ENCODE assay signal across 8 cellular contexts in genomic region chr1:146297781-146298574, GRCh38.
A peak's percentile ranks its signal among the peaks of the same experiment; 100 is the strongest.
DNase-seq lines count a peak whose midpoint lies in the region; ATAC-seq and TF ChIP-seq lines count a peak whose summit lies in the region.
"Not testable (repeated sequence)": the region's sequence is repeated elsewhere in the genome, so short reads cannot be mapped to it uniquely, and the experiment has no call there.

No MANE protein-coding gene starts in this region.

- not testable (repeated sequence) for H3K9me3 ChIP-seq in CD4-positive, alpha-beta T cell (ENCODE audit: control insufficient read depth, low read length)

- not testable (repeated sequence) for H3K27me3 Mint-ChIP-seq in CD4-positive, alpha-beta T cell

- DNase-seq in CD4-positive, alpha-beta T cell; Right ventricle myocardium superior; omental fat pad (ENCODE audit: low spot score): not testable (repeated sequence)

- POLR2A ChIA-PET in CD4-positive, alpha-beta T cell (lab: Charles Lee), result not testable (repeated sequence)

- not testable (repeated sequence) for H3K27ac Mint-ChIP-seq in CD4-positive, alpha-beta T cell

- not testable (repeated sequence) for H3K4me1 Mint-ChIP-seq in CD4-positive, alpha-beta T cell (ENCODE audit: low read depth)

- intact Hi-C loops in CD4-positive, alpha-beta T cell (cut with DNase I, micrococcal nuclease); Right ventricle myocardium superior (cut with DNase I): not testable (repeated sequence)

- not testable (repeated sequence) for H3K27ac ChIP-seq in CD4-positive, alpha-beta T cell (ENCODE audit: low read depth, low read length)

- not testable (repeated sequence) for TF ChIP-seq CTCF in CD4-positive, alpha-beta T cell (IDR thresholded peaks at IDR 0.05); omental fat pad (IDR thresholded peaks at IDR 0.05)

- H3K4me3 Mint-ChIP-seq in CD4-positive, alpha-beta T cell, result not testable (repeated sequence)

- H3K36me3 Mint-ChIP-seq in CD4-positive, alpha-beta T cell (ENCODE audit: low read depth), result not testable (repeated sequence)

- CTCF ChIA-PET in CD4-positive, alpha-beta T cell (lab: Charles Lee), result not testable (repeated sequence)

- H3K27me3 ChIP-seq in CD4-positive, alpha-beta T cell (ENCODE audit: control insufficient read depth, insufficient read depth, low read length), result not testable (repeated sequence)

- ATAC-seq in CD4-positive, alpha-beta T cell (ENCODE audit: poor library complexity), result peak; percentile 64
- ATAC-seq in GM19043 (IDR thresholded peaks at IDR 0.05; ENCODE audit: low read depth, unreplicated experiment), result peak; percentile 39
- peak; percentile 57 for ATAC-seq in GM21528 (IDR thresholded peaks at IDR 0.05; ENCODE audit: low FRiP score, unreplicated experiment)
- peak; percentile 42 for ATAC-seq in HG02870 (IDR thresholded peaks at IDR 0.05; ENCODE audit: unreplicated experiment)
- peak; percentile 32 for ATAC-seq in HG03342 (IDR thresholded peaks at IDR 0.05; ENCODE audit: unreplicated experiment)
- peak; percentile 55 to 59 for ATAC-seq in activated CD4-positive, CD25-positive, alpha-beta regulatory T cell treated with anti-CD3 and anti-CD28 coated beads, Interleukin-2, amount 50 U/mL, for 24 hours
- peak; percentile 81 for ATAC-seq in Right ventricle myocardium superior (ENCODE audit: poor library complexity)
- peak; percentile 73 for ATAC-seq in omental fat pad (ENCODE audit: low FRiP score)

- not testable (repeated sequence) for H3K9me3 Mint-ChIP-seq in CD4-positive, alpha-beta T cell
